1 cellular context compared by ENCODE assay signal in genomic region chr21:45820171-45821091, GRCh38.
TF ChIP-seq lines count a peak whose summit lies in the region.

No MANE protein-coding gene starts in this region.

TF ChIP-seq in HepG2, 621 proteins besides CTCF, POLR2A, EP300 and RAD21 (continued from another document and continues in another):
- TF ChIP-seq ZEB1 (IDR thresholded peaks at IDR 0.05; ENCODE audit: insufficient replicate concordance, low read depth): no peak
- TF ChIP-seq ZNF768 (CRISPR knock-in tag; IDR thresholded peaks at IDR 0.05): no peak
- no peak for TF ChIP-seq ZMYM2 (CRISPR knock-in tag; IDR thresholded peaks at IDR 0.05)
- TF ChIP-seq ZNF510 (CRISPR knock-in tag; IDR thresholded peaks at IDR 0.05; ENCODE audit: low read depth): no peak
- TF ChIP-seq ZSCAN25 (CRISPR knock-in tag; IDR thresholded peaks at IDR 0.05): no peak
- no peak for TF ChIP-seq ZXDC (CRISPR knock-in tag; IDR thresholded peaks at IDR 0.05)
- no peak for TF ChIP-seq RBAK (CRISPR knock-in tag; IDR thresholded peaks at IDR 0.05)
- TF ChIP-seq ZMAT5 (CRISPR knock-in tag; IDR thresholded peaks at IDR 0.05; ENCODE audit: borderline replicate concordance, low read depth): no peak
- no peak for TF ChIP-seq ZNF781 (CRISPR knock-in tag; IDR thresholded peaks at IDR 0.05; ENCODE audit: borderline replicate concordance, not compliant biosample characterization)
- TF ChIP-seq SRSF1 (optimal IDR thresholded peaks at IDR 0.05; ENCODE audit: low read depth, low read length): no peak
- TF ChIP-seq ATRX (CRISPR knock-in tag; IDR thresholded peaks at IDR 0.05; ENCODE audit: borderline replicate concordance): no peak
- TF ChIP-seq ZNF333 (CRISPR knock-in tag; IDR thresholded peaks at IDR 0.05; ENCODE audit: borderline replicate concordance): no peak
- no peak for TF ChIP-seq HBP1 (CRISPR knock-in tag; IDR thresholded peaks at IDR 0.05; ENCODE audit: low read depth)
- TF ChIP-seq ZBTB7B (CRISPR knock-in tag; IDR thresholded peaks at IDR 0.05): no peak
- TF ChIP-seq ZNF3 (CRISPR knock-in tag; IDR thresholded peaks at IDR 0.05): no peak
- TF ChIP-seq PAX8 (CRISPR knock-in tag; IDR thresholded peaks at IDR 0.05; ENCODE audit: borderline replicate concordance): no peak
- 0 out of 2 replicates have a peak, but pooled peaks have one; percentile 17 for TF ChIP-seq SPEN (CRISPR knock-in tag; IDR thresholded peaks at IDR 0.05; ENCODE audit: low read depth)
- 0 out of 2 replicates have a peak, but pooled peaks have one; percentile 14 for TF ChIP-seq CREB1 (IDR thresholded peaks at IDR 0.05)
- TF ChIP-seq CREB1 (CRISPR knock-in tag; IDR thresholded peaks at IDR 0.05): no peak
- no peak for TF ChIP-seq ZNF563 (CRISPR knock-in tag; IDR thresholded peaks at IDR 0.05)
- TF ChIP-seq NCOR1 (IDR thresholded peaks at IDR 0.05; ENCODE audit: borderline replicate concordance, low read length): no peak
- peak; percentile 21; the same call in 1 of the 2 replicates for TF ChIP-seq SAP130 (CRISPR knock-in tag; IDR thresholded peaks at IDR 0.05; ENCODE audit: low read depth)
- TF ChIP-seq, protein P1, sequence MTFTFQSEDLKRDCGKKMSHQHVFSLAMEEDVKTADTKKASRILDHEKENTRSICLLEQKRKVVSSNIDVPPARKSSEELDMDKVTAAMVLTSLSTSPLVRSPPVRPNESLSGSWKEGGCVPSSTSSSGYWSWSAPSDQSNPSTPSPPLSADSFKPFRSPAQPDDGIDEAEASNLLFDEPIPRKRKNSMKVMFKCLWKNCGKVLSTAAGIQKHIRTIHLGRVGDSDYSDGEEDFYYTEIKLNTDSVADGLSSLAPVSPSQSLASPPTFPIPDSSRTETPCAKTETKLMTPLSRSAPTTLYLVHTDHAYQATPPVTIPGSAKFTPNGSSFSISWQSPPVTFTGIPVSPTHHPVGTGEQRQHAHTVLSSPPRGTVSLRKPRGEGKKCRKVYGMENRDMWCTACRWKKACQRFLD (CRISPR knock-in tag; IDR thresholded peaks at IDR 0.05; ENCODE audit: borderline replicate concordance): no peak
- TF ChIP-seq REPIN1 (CRISPR knock-in tag; IDR thresholded peaks at IDR 0.05; ENCODE audit: borderline replicate concordance, low read depth): 0 out of 2 replicates have a peak, but pooled peaks have one; percentile 36
- no peak for TF ChIP-seq ZNF414 (CRISPR knock-in tag; IDR thresholded peaks at IDR 0.05)
- no peak for TF ChIP-seq ZNF24 (IDR thresholded peaks at IDR 0.05)
- 0 out of 2 replicates have a peak, but pooled peaks have one; percentile 27 for TF ChIP-seq FOSL2 (CRISPR knock-in tag; IDR thresholded peaks at IDR 0.05)
- TF ChIP-seq ZNF124 (CRISPR knock-in tag; IDR thresholded peaks at IDR 0.05): no peak
- no peak for TF ChIP-seq NBN (conservative IDR thresholded peaks at IDR 0.05)
- TF ChIP-seq ZMYM4 (CRISPR knock-in tag; IDR thresholded peaks at IDR 0.05): no peak
- TF ChIP-seq PATZ1 (CRISPR knock-in tag; IDR thresholded peaks at IDR 0.05): peak; percentile 29; the same call in 1 of the 2 replicates
- no peak for TF ChIP-seq ZNF552 (CRISPR knock-in tag; IDR thresholded peaks at IDR 0.05; ENCODE audit: borderline replicate concordance)
- TF ChIP-seq, protein P2, sequence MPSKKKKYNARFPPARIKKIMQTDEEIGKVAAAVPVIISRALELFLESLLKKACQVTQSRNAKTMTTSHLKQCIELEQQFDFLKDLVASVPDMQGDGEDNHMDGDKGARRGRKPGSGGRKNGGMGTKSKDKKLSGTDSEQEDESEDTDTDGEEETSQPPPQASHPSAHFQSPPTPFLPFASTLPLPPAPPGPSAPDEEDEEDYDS (CRISPR knock-in tag; IDR thresholded peaks at IDR 0.05): 0 out of 2 replicates have a peak, but pooled peaks have one; percentile 19
- TF ChIP-seq HOXA5 (CRISPR knock-in tag; IDR thresholded peaks at IDR 0.05): no peak
- no peak for TF ChIP-seq ZFY (CRISPR knock-in tag; IDR thresholded peaks at IDR 0.05)
- TF ChIP-seq PITX1 (CRISPR knock-in tag; IDR thresholded peaks at IDR 0.05): peak; percentile 26; the same call in 1 of the 2 replicates
- TF ChIP-seq ZNF224 (CRISPR knock-in tag; IDR thresholded peaks at IDR 0.05): no peak
- TF ChIP-seq ASH2L (IDR thresholded peaks at IDR 0.05; ENCODE audit: insufficient read length, low read depth, low read length): no peak
- TF ChIP-seq KDM6A (CRISPR knock-in tag; IDR thresholded peaks at IDR 0.05; ENCODE audit: low read depth): no peak
- no peak for TF ChIP-seq CCAR2 (optimal IDR thresholded peaks at IDR 0.05; ENCODE audit: low read depth, low read length)
- TF ChIP-seq ZNF337 (CRISPR knock-in tag; IDR thresholded peaks at IDR 0.05; ENCODE audit: borderline replicate concordance, low read depth): no peak
- TF ChIP-seq ADNP (CRISPR knock-in tag; IDR thresholded peaks at IDR 0.05): no peak
- TF ChIP-seq ZNF660 (CRISPR knock-in tag; IDR thresholded peaks at IDR 0.05; ENCODE audit: borderline replicate concordance, low read depth): no peak
- TF ChIP-seq TRAFD1 (CRISPR knock-in tag; IDR thresholded peaks at IDR 0.05; ENCODE audit: borderline replicate concordance): no peak
- TF ChIP-seq, protein P3, sequence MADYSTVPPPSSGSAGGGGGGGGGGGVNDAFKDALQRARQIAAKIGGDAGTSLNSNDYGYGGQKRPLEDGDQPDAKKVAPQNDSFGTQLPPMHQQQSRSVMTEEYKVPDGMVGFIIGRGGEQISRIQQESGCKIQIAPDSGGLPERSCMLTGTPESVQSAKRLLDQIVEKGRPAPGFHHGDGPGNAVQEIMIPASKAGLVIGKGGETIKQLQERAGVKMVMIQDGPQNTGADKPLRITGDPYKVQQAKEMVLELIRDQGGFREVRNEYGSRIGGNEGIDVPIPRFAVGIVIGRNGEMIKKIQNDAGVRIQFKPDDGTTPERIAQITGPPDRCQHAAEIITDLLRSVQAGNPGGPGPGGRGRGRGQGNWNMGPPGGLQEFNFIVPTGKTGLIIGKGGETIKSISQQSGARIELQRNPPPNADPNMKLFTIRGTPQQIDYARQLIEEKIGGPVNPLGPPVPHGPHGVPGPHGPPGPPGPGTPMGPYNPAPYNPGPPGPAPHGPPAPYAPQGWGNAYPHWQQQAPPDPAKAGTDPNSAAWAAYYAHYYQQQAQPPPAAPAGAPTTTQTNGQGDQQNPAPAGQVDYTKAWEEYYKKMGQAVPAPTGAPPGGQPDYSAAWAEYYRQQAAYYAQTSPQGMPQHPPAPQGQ (CRISPR knock-in tag; IDR thresholded peaks at IDR 0.05; ENCODE audit: borderline replicate concordance): no peak
- TF ChIP-seq JUND (CRISPR knock-in tag; IDR thresholded peaks at IDR 0.05): no peak
- no peak for TF ChIP-seq ZFP90 (CRISPR knock-in tag; IDR thresholded peaks at IDR 0.05; ENCODE audit: borderline replicate concordance)
- TF ChIP-seq ZNF607 (CRISPR knock-in tag; IDR thresholded peaks at IDR 0.05; ENCODE audit: borderline replicate concordance): no peak
- no peak for TF ChIP-seq ZBTB43 (CRISPR knock-in tag; conservative IDR thresholded peaks at IDR 0.05)
- TF ChIP-seq NPAS2 (CRISPR knock-in tag; IDR thresholded peaks at IDR 0.05; ENCODE audit: borderline replicate concordance): no peak
- TF ChIP-seq THAP9 (CRISPR knock-in tag; IDR thresholded peaks at IDR 0.05; ENCODE audit: borderline replicate concordance): no peak; the same call in 1 of the 2 replicates
- no peak for TF ChIP-seq ZNF230 (CRISPR knock-in tag; IDR thresholded peaks at IDR 0.05)
- TF ChIP-seq U2AF1 (optimal IDR thresholded peaks at IDR 0.05; ENCODE audit: low read depth, low read length): no peak
- no peak for TF ChIP-seq TCF12 (IDR thresholded peaks at IDR 0.05)
- TF ChIP-seq TCF12 (CRISPR knock-in tag; IDR thresholded peaks at IDR 0.05): no peak
